22 cellular contexts compared by ENCODE assay signal in genomic region chr6:97014595-97014994, GRCh38.
"Had no signal": no experiment of that assay in that cellular context is flagged by ENCODE, and none has a peak within 500 bp of the region (broad histone marks: within the 10 kb centered on the region; RNA-seq: fewer than 3 reads in every experiment).

No MANE protein-coding gene starts in this region.

- H3K36me3 ChIP-seq: colonic mucosa, esophagus muscularis mucosa, gastroesophageal sphincter, heart left ventricle, left lung, lower lobe of right lung had no signal

- H3K4me1 ChIP-seq: colonic mucosa, esophagus muscularis mucosa, foreskin keratinocyte, gastroesophageal sphincter, heart left ventricle, left lung, lower lobe of right lung had no signal

- H3K4me2 ChIP-seq: hepatocyte had no signal

- H3K4me3 ChIP-seq: colonic mucosa, esophagus muscularis mucosa, gastroesophageal sphincter, heart left ventricle, hepatocyte, left lung, lower lobe of right lung had no signal

- H3K27me3 ChIP-seq: colonic mucosa, esophagus muscularis mucosa, foreskin keratinocyte, gastroesophageal sphincter, heart left ventricle, hepatocyte, left lung had no signal

- H3K79me2 ChIP-seq: hepatocyte had no signal

- H3K27ac ChIP-seq: colonic mucosa, esophagus muscularis mucosa, foreskin keratinocyte, gastroesophageal sphincter, heart left ventricle, hepatocyte, left lung, lower lobe of right lung had no signal

- ATAC-seq: foreskin keratinocyte, gastroesophageal sphincter, heart left ventricle, left colon, left lung, left ventricle myocardium superior, lower lobe of right lung had no signal

- FAIRE-seq: endothelial cell of umbilical vein, frontal cortex, kidney had no signal

- DNase-seq: colonic mucosa; cortex of kidney; effector CD4-positive, alpha-beta T cell; effector memory CD4-positive, alpha-beta T cell; foreskin keratinocyte; heart left ventricle; hypothalamus; immature natural killer cell; islet precursor cell; kidney; kidney glomerular epithelial cell; left colon; left lung; left ventricle myocardium superior; lower lobe of right lung; mesenchymal stem cell; midbrain had no signal
